ENCODE assay signal across 1 cellular context in genomic region chr13:102289606-102290005, GRCh38.
TF ChIP-seq lines count a peak whose summit lies in the region.

No MANE protein-coding gene starts in this region.

TF ChIP-seq in SK-N-SH treated with all-trans-retinoic acid at 6 μM for 48 hours, 23 proteins besides CTCF, POLR2A, EP300 and RAD21 (continued from another document):
- TF ChIP-seq, protein P1, sequence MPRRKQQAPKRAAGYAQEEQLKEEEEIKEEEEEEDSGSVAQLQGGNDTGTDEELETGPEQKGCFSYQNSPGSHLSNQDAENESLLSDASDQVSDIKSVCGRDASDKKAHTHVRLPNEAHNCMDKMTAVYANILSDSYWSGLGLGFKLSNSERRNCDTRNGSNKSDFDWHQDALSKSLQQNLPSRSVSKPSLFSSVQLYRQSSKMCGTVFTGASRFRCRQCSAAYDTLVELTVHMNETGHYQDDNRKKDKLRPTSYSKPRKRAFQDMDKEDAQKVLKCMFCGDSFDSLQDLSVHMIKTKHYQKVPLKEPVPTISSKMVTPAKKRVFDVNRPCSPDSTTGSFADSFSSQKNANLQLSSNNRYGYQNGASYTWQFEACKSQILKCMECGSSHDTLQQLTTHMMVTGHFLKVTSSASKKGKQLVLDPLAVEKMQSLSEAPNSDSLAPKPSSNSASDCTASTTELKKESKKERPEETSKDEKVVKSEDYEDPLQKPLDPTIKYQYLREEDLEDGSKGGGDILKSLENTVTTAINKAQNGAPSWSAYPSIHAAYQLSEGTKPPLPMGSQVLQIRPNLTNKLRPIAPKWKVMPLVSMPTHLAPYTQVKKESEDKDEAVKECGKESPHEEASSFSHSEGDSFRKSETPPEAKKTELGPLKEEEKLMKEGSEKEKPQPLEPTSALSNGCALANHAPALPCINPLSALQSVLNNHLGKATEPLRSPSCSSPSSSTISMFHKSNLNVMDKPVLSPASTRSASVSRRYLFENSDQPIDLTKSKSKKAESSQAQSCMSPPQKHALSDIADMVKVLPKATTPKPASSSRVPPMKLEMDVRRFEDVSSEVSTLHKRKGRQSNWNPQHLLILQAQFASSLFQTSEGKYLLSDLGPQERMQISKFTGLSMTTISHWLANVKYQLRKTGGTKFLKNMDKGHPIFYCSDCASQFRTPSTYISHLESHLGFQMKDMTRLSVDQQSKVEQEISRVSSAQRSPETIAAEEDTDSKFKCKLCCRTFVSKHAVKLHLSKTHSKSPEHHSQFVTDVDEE (CRISPR knock-in tag; IDR thresholded peaks at IDR 0.05) = no peak
- no peak for TF ChIP-seq ARNTL (CRISPR knock-in tag; IDR thresholded peaks at IDR 0.05; ENCODE audit: borderline replicate concordance, low read depth)
- TF ChIP-seq, protein P2, sequence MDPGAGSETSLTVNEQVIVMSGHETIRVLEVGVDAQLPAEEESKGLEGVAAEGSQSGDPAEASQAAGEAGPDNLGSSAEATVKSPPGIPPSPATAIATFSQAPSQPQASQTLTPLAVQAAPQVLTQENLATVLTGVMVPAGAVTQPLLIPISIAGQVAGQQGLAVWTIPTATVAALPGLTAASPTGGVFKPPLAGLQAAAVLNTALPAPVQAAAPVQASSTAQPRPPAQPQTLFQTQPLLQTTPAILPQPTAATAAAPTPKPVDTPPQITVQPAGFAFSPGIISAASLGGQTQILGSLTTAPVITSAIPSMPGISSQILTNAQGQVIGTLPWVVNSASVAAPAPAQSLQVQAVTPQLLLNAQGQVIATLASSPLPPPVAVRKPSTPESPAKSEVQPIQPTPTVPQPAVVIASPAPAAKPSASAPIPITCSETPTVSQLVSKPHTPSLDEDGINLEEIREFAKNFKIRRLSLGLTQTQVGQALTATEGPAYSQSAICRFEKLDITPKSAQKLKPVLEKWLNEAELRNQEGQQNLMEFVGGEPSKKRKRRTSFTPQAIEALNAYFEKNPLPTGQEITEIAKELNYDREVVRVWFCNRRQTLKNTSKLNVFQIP (CRISPR knock-in tag; IDR thresholded peaks at IDR 0.05; ENCODE audit: borderline replicate concordance, low read depth) = no peak
- no peak for TF ChIP-seq PPARA (CRISPR knock-in tag; IDR thresholded peaks at IDR 0.05; ENCODE audit: borderline replicate concordance)
- no peak for TF ChIP-seq CREB5 (CRISPR knock-in tag; IDR thresholded peaks at IDR 0.05; ENCODE audit: low read depth)
